ENCODE assay signal across 10 cellular contexts in genomic region chr10:79111846-79112614, GRCh38. TPM values are rescaled to one million over a fixed set of nuclear protein-coding genes. Genes with fewer than 3 reads are reported as not detected.
A peak's percentile ranks its signal among the peaks of the same experiment; 100 is the strongest.
DNase-seq lines count a peak whose midpoint lies in the region; ATAC-seq, FAIRE-seq and TF ChIP-seq lines count a peak whose summit lies in the region.
"Had no signal": no experiment of that assay in that cellular context is flagged by ENCODE, and none has a peak within 500 bp of the region (broad histone marks: within the 10 kb centered on the region; RNA-seq: fewer than 3 reads in every experiment).

No MANE protein-coding gene starts in this region.

- POLR2A ChIA-PET in K562 (lab: Yijun Ruan, JAX), result no interaction called here

- H3K4me1 ChIP-seq in BLaER1 treated with 17β-estradiol and CSF1 and Interleukin-3, amounts not matched to agents 10 nM and 100 nM, result peaks cover 77 to 100% (median 100%) of the 10 kb centered on the region in 10 experiments
- H3K4me1 ChIP-seq in K562 (replicated peaks in 1 of 2; ENCODE audit: control insufficient read depth in 2 of 2, insufficient read depth in 2 of 2, low read length in 2 of 2), result peaks cover 38 to 42% of the 10 kb centered on the region in 2 experiments
- H3K4me1 ChIP-seq in right cardiac atrium (ENCODE audit: control insufficient read depth, insufficient read depth, low read length), result peaks cover 44% of the 10 kb centered on the region
- peaks cover 50% of the 10 kb centered on the region for H3K4me1 ChIP-seq in rectal smooth muscle tissue (ENCODE audit: control insufficient read depth, insufficient read depth, low read length)

- no peak for TF ChIP-seq POLR2A in K562 (conservative IDR thresholded peaks at IDR 0.05)

- 72% methylated on average over 12 of the region's 12 CpGs for WGBS in K562 (ENCODE audit: insufficient coverage, low coverage, missing lambda C conversion rate)
- WGBS in right cardiac atrium, result 73% methylated on average over 12 of the region's 12 CpGs

- DNase-seq in K562 (ENCODE audit: extremely low read depth in 1 of 4, low spot score in 3 of 4) (no peak), right cardiac atrium (peak in 2 of 3 donors; percentile 76 to 82), midbrain (lab: John Stamatoyannopoulos, UW) (no peak), germinal center (ENCODE audit: low spot score) (no peak)
- DNase-seq in central memory CD4-positive, alpha-beta T cell, result no peak
- DNase-seq: retina had no signal

- no peak for TF ChIP-seq EP300 in K562 (IDR thresholded peaks at IDR 0.05; ENCODE audit: low read length)

- in situ Hi-C loops in K562 (cut with MboI), result no loop called here

- no TSS peak for BruUV-seq in K562 (replicated peaks; lab: Mats Ljungman, UMichigan)

- intact Hi-C loops in K562 (cut with micrococcal nuclease), result no loop called here
- intact Hi-C loops in right cardiac atrium (cut with DNase I), result no loop called here

- no peak overlapping the region; a peak in 1 of 20 replicates for H3K4me3 ChIP-seq in BLaER1 treated with 17β-estradiol and CSF1 and Interleukin-3, amounts not matched to agents 10 nM and 100 nM
- no peak overlapping the region for H3K4me3 ChIP-seq in K562
- H3K4me3 ChIP-seq in right cardiac atrium (ENCODE audit: low read length), result no peak overlapping the region
- H3K4me3 ChIP-seq in rectal smooth muscle tissue (ENCODE audit: low read length), result no peak overlapping the region

- no peaks in the 10 kb centered on the region for H3K27me3 ChIP-seq in BLaER1 treated with 17β-estradiol and CSF1 and Interleukin-3, amounts not matched to agents 10 nM and 100 nM
- no peaks in the 10 kb centered on the region for H3K27me3 ChIP-seq in K562 (ENCODE audit: control insufficient read depth in 2 of 2, insufficient read depth in 2 of 2, low read length in 2 of 2)
- no peaks in the 10 kb centered on the region for H3K27me3 ChIP-seq in right cardiac atrium (ENCODE audit: control insufficient read depth, insufficient read depth)
- no peaks in the 10 kb centered on the region for H3K27me3 ChIP-seq in rectal smooth muscle tissue (ENCODE audit: control insufficient read depth, insufficient read depth, low read length)

- no peaks in the 10 kb centered on the region for H3K9me1 ChIP-seq in K562 (ENCODE audit: control insufficient read depth, insufficient read depth, low read length)

- H3K9me3 ChIP-seq in BLaER1 treated with 17β-estradiol and CSF1 and Interleukin-3, amounts not matched to agents 10 nM and 100 nM (replicated peaks in 1 of 11), result no peaks in the 10 kb centered on the region
- no peaks in the 10 kb centered on the region for H3K9me3 ChIP-seq in K562 (replicated peaks; ENCODE audit: control insufficient read depth, insufficient read depth, low read depth, low read length)
- no peaks in the 10 kb centered on the region for H3K9me3 ChIP-seq in right cardiac atrium (ENCODE audit: control insufficient read depth, low read length)

- peak overlapping the region in 10 of 11 experiments; percentile 19 to 71 (median 46); a peak in 11 of 22 replicates for H3K9ac ChIP-seq in BLaER1 treated with 17β-estradiol and CSF1 and Interleukin-3, amounts not matched to agents 10 nM and 100 nM
- peak overlapping the region in 1 of 2 experiments; percentile 23; a peak in 1 of 4 replicates for H3K9ac ChIP-seq in K562 (ENCODE audit: insufficient read depth in 1 of 2, low read depth in 2 of 2, low read length in 2 of 2)
- no peak overlapping the region for H3K9ac ChIP-seq in rectal smooth muscle tissue (ENCODE audit: low read length)

- peak overlapping the region in 6 of 11 experiments; percentile 26 to 66 (median 46); a peak in 9 of 22 replicates for H3K27ac ChIP-seq in BLaER1 treated with 17β-estradiol and CSF1 and Interleukin-3, amounts not matched to agents 10 nM and 100 nM
- H3K27ac ChIP-seq in K562 (ENCODE audit: extremely low read depth, low read depth, low read length), result no peak overlapping the region
- peak overlapping the region; percentile 61 for H3K27ac ChIP-seq in right cardiac atrium (ENCODE audit: low read length)
- peak overlapping the region; percentile 91 for H3K27ac ChIP-seq in rectal smooth muscle tissue (ENCODE audit: low read depth, low read length)

- no peak for ATAC-seq in K562
- peak; percentile 59 to 73 for ATAC-seq in right cardiac atrium
- ATAC-seq in GM18868 (IDR thresholded peaks at IDR 0.05; ENCODE audit: unreplicated experiment), result no peak

- CTCF ChIA-PET in K562 (lab: Yijun Ruan, JAX; ENCODE audit: low intra/inter-chr PET ratio), result no interaction called here

- TF ChIP-seq CTCF in K562 (IDR thresholded peaks at IDR 0.05 in 2 of 3, conservative IDR thresholded peaks at IDR 0.05 in 1 of 3; ENCODE audit: insufficient read depth in 2 of 3, low read depth in 1 of 3, low read length in 3 of 3), result no peak

- TF ChIP-seq RAD21 in K562 (CRISPR knock-in tag; conservative IDR thresholded peaks at IDR 0.05 in 1 of 2, IDR thresholded peaks at IDR 0.05 in 1 of 2), result no peak

- H3K4me2 ChIP-seq in BLaER1 treated with 17β-estradiol and CSF1 and Interleukin-3, amounts not matched to agents 10 nM and 100 nM, result peak overlapping the region; percentile 67 to 97 (median 87)
- no peak overlapping the region for H3K4me2 ChIP-seq in K562 (ENCODE audit: insufficient read depth, low read length)

- H2AFZ ChIP-seq in K562 (ENCODE audit: low read depth, low read length), result no peak overlapping the region

- peaks cover 38% of the 10 kb centered on the region for H3K79me2 ChIP-seq in K562 (ENCODE audit: control insufficient read depth, insufficient read depth, low read length)

- H4K20me1 ChIP-seq in BLaER1 treated with 17β-estradiol and CSF1 and Interleukin-3, amounts not matched to agents 10 nM and 100 nM, result peaks cover 96 to 100% (median 100%) of the 10 kb centered on the region in 11 experiments
- peaks cover 27% of the 10 kb centered on the region; the same call in 1 of the 2 replicates for H4K20me1 ChIP-seq in K562 (replicated peaks; ENCODE audit: control insufficient read depth, insufficient read depth, low read length)

- no peak for FAIRE-seq in K562 (lab: Jason Lieb, UNC)
- FAIRE-seq: bronchial epithelial cell had no signal

- H3K36me3 ChIP-seq in BLaER1 treated with 17β-estradiol and CSF1 and Interleukin-3, amounts not matched to agents 10 nM and 100 nM, result peaks cover 12 to 61% (median 23%) of the 10 kb centered on the region in 11 experiments; a peak in 20 of 22 replicates
- peaks cover 9% of the 10 kb centered on the region; the same call in 1 of the 3 replicates for H3K36me3 ChIP-seq in K562 (ENCODE audit: control insufficient read depth, insufficient read depth, low read length)
- H3K36me3 ChIP-seq in rectal smooth muscle tissue (ENCODE audit: control insufficient read depth, insufficient read depth, low read length), result peaks cover 6% of the 10 kb centered on the region

TF ChIP-seq in K562, 482 proteins besides CTCF, POLR2A, EP300 and RAD21:
- TF ChIP-seq ZNF121 (CRISPR knock-in tag; conservative IDR thresholded peaks at IDR 0.05), result peak; percentile 29; the same call in 1 of the 2 replicates
- TF ChIP-seq PRDM10 (IDR thresholded peaks at IDR 0.05; ENCODE audit: partially characterized antibody), result no peak

RNA-seq across cellular contexts. Expression of gene ZMIZ1, which starts 43.3 kb away (rescaled TPM):
- total RNA-seq in K562 (2011; cell fraction: chromatin; rRNA removed; ENCODE audit: low replicate concordance), result 31.4 and 71.8 TPM in 2 replicates
- 28.6 and 32.2 TPM in 2 replicates for total RNA-seq in K562 (2011; cell fraction: nucleolus; rRNA removed)
- total RNA-seq in K562 (2011; cell fraction: nucleoplasm; rRNA removed), result 31.8 and 38.1 TPM in 2 replicates
- 7.0 and 7.7 TPM in 2 replicates for total RNA-seq in K562 (2014; rRNA removed)
- 2.6 and 2.8 TPM in 2 replicates for total RNA-seq in K562 (2014; rRNA removed; fragmentation: Illumina TruSeq; extraction: Trizol)
- 4.3 and 5.0 TPM in 2 replicates for total RNA-seq in K562 (2015; rRNA removed; fragmentation: Illumina TruSeq; extraction: Trizol)
- 30.3 and 37.3 TPM in 2 replicates for total RNA-seq in K562 (2021)
- polyA plus RNA-seq in K562 (2011; rRNA removed), result 3.6 and 6.2 TPM in 2 replicates
- polyA plus RNA-seq in K562 (2011; cell fraction: cytosol; rRNA removed), result 5.2 and 5.4 TPM in 2 replicates
- 18.9 and 30.6 TPM in 2 replicates for polyA plus RNA-seq in K562 (2011; cell fraction: nucleus; rRNA removed)
- polyA plus RNA-seq in K562 (2012), result 23.3 and 39.2 TPM in 2 replicates
- 22.9 and 25.1 TPM in 2 replicates for polyA plus RNA-seq in K562 (2014; fragmentation: Illumina TruSeq; extraction: Trizol)
- polyA plus RNA-seq in K562 (2014; fragmentation: Nextera tagmentation; extraction: Ambion mirVana), result 1 to 10 TPM; 1.0 to 1.9 TPM
- polyA plus RNA-seq in K562 (2014; rRNA removed), result 11.0 and 11.7 TPM in 2 replicates
- 5.8 and 6.7 TPM in 2 replicates for polyA minus RNA-seq in K562 (2011; rRNA and poly(A)+ RNA removed)
- 14.9 and 22.3 TPM in 2 replicates for polyA minus RNA-seq in K562 (2011; cell fraction: cytosol; rRNA and poly(A)+ RNA removed)
- polyA minus RNA-seq in K562 (2011; cell fraction: nucleus; rRNA and poly(A)+ RNA removed), result 17.6 and 22.4 TPM in 2 replicates
- 10 to 100 TPM; 67.4 to 83.1 (median 72.9) TPM for total RNA-seq in right cardiac atrium
- polyA plus RNA-seq in right cardiac atrium, result 38.0 TPM

Comparison
In these comparisons a context has a peak if more than half of its experiments do, and no peak if none do; other contexts are left out.
1. ATAC-seq: peak in right cardiac atrium (2 of 2); none in K562 (single experiment) and GM18868 (single experiment).
2. DNase-seq: peak in right cardiac atrium (2 of 3); none in K562 (0 of 4), midbrain (single experiment), central memory CD4-positive, alpha-beta T cell (single experiment) and germinal center (single experiment).